Comparison of ENCODE assay signal across 13 cellular contexts in genomic region chr5:67983251-67983941, GRCh38.
DNase-seq lines count a peak whose midpoint lies in the region; ATAC-seq and TF ChIP-seq lines count a peak whose summit lies in the region.
"Had no signal": no experiment of that assay in that cellular context is flagged by ENCODE, and none has a peak within 500 bp of the region (broad histone marks: within the 10 kb centered on the region; RNA-seq: fewer than 3 reads in every experiment).

No MANE protein-coding gene starts in this region.

- H3K4me1 ChIP-seq in breast epithelium: no peaks in the 10 kb centered on the region

- peak; percentile 94 for ATAC-seq in SK-N-SH treated with all-trans-retinoic acid at 6 μM for 48 hours
- no peak for ATAC-seq in GM19452 (IDR thresholded peaks at IDR 0.05; ENCODE audit: unreplicated experiment)

- no peak for TF ChIP-seq POLR2A in breast epithelium (IDR thresholded peaks at IDR 0.05)

- H3K27me3 ChIP-seq in breast epithelium: no peaks in the 10 kb centered on the region
- H3K27me3 ChIP-seq: BLaER1 had no signal

- H3K4me1 Mint-ChIP-seq in MCF 10A (ENCODE audit: insufficient read depth, unreplicated experiment): peaks cover 13% of the 10 kb centered on the region

- no peak overlapping the region for H3K27ac Mint-ChIP-seq in MCF 10A (ENCODE audit: low read depth, unreplicated experiment)
- H3K27ac Mint-ChIP-seq: activated naive CD4-positive, alpha-beta T cell treated with anti-CD3 and anti-CD28 coated beads for 36 hours had no signal

- CTCF ChIA-PET in MCF 10A (lab: Yijun Ruan, JAX): no interaction called here

- no peaks in the 10 kb centered on the region for H3K9me3 ChIP-seq in breast epithelium
- H3K9me3 ChIP-seq: BLaER1 had no signal

- TF ChIP-seq CTCF in MCF 10A (IDR thresholded peaks at IDR 0.05; ENCODE audit: unreplicated experiment) (no peak), breast epithelium (IDR thresholded peaks at IDR 0.05) (no peak), foreskin fibroblast (IDR thresholded peaks at IDR 0.05; ENCODE audit: low read depth, low read length) (no peak)

- H3K4me3 ChIP-seq in breast epithelium: no peak overlapping the region
- no peak overlapping the region for H3K4me3 ChIP-seq in foreskin fibroblast (ENCODE audit: low read depth in 1 of 2, low read length in 2 of 2)
- H3K4me3 ChIP-seq: BLaER1 had no signal

- H3K27ac ChIP-seq in breast epithelium: peak overlapping the region in 1 of 2 donors; percentile 10
- H3K27ac ChIP-seq in caudate nucleus (ENCODE audit: low read depth, low read length): no peak overlapping the region
- H3K27ac ChIP-seq: BLaER1 had no signal

- no peaks in the 10 kb centered on the region for H3K36me3 ChIP-seq in breast epithelium
- H3K36me3 ChIP-seq: BLaER1 had no signal

- no peak overlapping the region for H3K4me3 Mint-ChIP-seq in MCF 10A (ENCODE audit: unreplicated experiment)
- H3K4me3 Mint-ChIP-seq: activated naive CD4-positive, alpha-beta T cell treated with anti-CD3 and anti-CD28 coated beads for 36 hours had no signal

- DNase-seq in MCF 10A (ENCODE audit: unreplicated experiment) (peak; percentile 48), breast epithelium (ENCODE audit: low spot score in 2 of 2) (no peak), foreskin fibroblast (peak; percentile 77 to 86), anterior cingulate cortex (lab: John Stamatoyannopoulos, UW) (no peak), caudate nucleus (lab: John Stamatoyannopoulos, UW) (no peak)
- no peak for DNase-seq in activated CD4-positive, CD25-positive, alpha-beta regulatory T cell (lab: John Stamatoyannopoulos, UW)
- DNase-seq: activated naive CD4-positive, alpha-beta T cell treated with anti-CD3 and anti-CD28 coated beads for 36 hours; hypothalamus; NCI-H1092; T-helper 1 cell had no signal

- intact Hi-C loops in MCF 10A (cut with micrococcal nuclease): no loop called here
- intact Hi-C loops in breast epithelium (cut with DNase I; ENCODE audit: low total_unique reads): no loop called here

- H3K9me3 Mint-ChIP-seq in MCF 10A (ENCODE audit: unreplicated experiment): no peaks in the 10 kb centered on the region
- H3K9me3 Mint-ChIP-seq: activated naive CD4-positive, alpha-beta T cell treated with anti-CD3 and anti-CD28 coated beads for 36 hours had no signal

- H3K27me3 Mint-ChIP-seq in MCF 10A (ENCODE audit: insufficient read depth, unreplicated experiment): no peaks in the 10 kb centered on the region

- BruUV-seq in MCF 10A (replicated peaks; lab: Mats Ljungman, UMichigan): no TSS peak

- POLR2A ChIA-PET in MCF 10A (lab: Yijun Ruan, JAX): interaction anchor here (0.6 to 1.0 kb wide), 3 partner anchors 91 to 740 kb away, joined by 3 read pairs; no protein-coding TSS in a partner anchor

- H3K36me3 Mint-ChIP-seq in MCF 10A (ENCODE audit: insufficient read depth, unreplicated experiment): no peaks in the 10 kb centered on the region

TF ChIP-seq in SK-N-SH treated with all-trans-retinoic acid at 6 μM for 48 hours, 23 proteins besides CTCF, POLR2A, EP300 and RAD21:
- TF ChIP-seq SNAI2 (CRISPR knock-in tag; IDR thresholded peaks at IDR 0.05) (no peak), PATZ1 (CRISPR knock-in tag; IDR thresholded peaks at IDR 0.05; ENCODE audit: borderline replicate concordance) (no peak), TOX (CRISPR knock-in tag; IDR thresholded peaks at IDR 0.05; ENCODE audit: borderline replicate concordance) (0 out of 2 replicates have a peak, but pooled peaks have one; percentile 31), BACH2 (CRISPR knock-in tag; IDR thresholded peaks at IDR 0.05; ENCODE audit: borderline replicate concordance) (no peak), ZC3H10 (CRISPR knock-in tag; IDR thresholded peaks at IDR 0.05) (no peak), POU6F1 (CRISPR knock-in tag; IDR thresholded peaks at IDR 0.05; ENCODE audit: borderline replicate concordance, low read depth) (no peak)

Comparison
In these comparisons a context has a peak if more than half of its experiments do, and no peak if none do; other contexts are left out.
1. DNase-seq: peak in MCF 10A (single experiment) and foreskin fibroblast (2 of 2); none in breast epithelium (0 of 2), activated CD4-positive, CD25-positive, alpha-beta regulatory T cell (0 of 4), anterior cingulate cortex (0 of 58) and caudate nucleus (0 of 61).